In genomic region chr9:134206317-134207300, GRCh38 we compare ENCODE assay signal across 1 cellular context.
TF ChIP-seq lines count a peak whose summit lies in the region.

No MANE protein-coding gene starts in this region.

TF ChIP-seq in GM12878, 131 proteins besides CTCF, POLR2A, EP300 and RAD21:
- TF ChIP-seq, protein P1, sequence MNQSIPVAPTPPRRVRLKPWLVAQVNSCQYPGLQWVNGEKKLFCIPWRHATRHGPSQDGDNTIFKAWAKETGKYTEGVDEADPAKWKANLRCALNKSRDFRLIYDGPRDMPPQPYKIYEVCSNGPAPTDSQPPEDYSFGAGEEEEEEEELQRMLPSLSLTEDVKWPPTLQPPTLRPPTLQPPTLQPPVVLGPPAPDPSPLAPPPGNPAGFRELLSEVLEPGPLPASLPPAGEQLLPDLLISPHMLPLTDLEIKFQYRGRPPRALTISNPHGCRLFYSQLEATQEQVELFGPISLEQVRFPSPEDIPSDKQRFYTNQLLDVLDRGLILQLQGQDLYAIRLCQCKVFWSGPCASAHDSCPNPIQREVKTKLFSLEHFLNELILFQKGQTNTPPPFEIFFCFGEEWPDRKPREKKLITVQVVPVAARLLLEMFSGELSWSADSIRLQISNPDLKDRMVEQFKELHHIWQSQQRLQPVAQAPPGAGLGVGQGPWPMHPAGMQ (IDR thresholded peaks at IDR 0.05; ENCODE audit: borderline replicate concordance) = no peak
- TF ChIP-seq ZBTB4 (CRISPR knock-in tag; IDR thresholded peaks at IDR 0.05) (no peak), BHLHE40 (IDR thresholded peaks at IDR 0.05; ENCODE audit: borderline replicate concordance in 1 of 2, low read depth in 2 of 2, low read length in 1 of 2) (peak in 1 of 2 experiments; percentile 74; a peak in 2 of 4 replicates), TCF3 (IDR thresholded peaks at IDR 0.05; ENCODE audit: borderline replicate concordance, insufficient read depth, low read depth, low read length) (peak; percentile 65; the same call in 1 of the 2 replicates), EGR1 (IDR thresholded peaks at IDR 0.05; ENCODE audit: borderline replicate concordance in 1 of 2, low read depth in 2 of 2, low read length in 2 of 2) (0 out of 3 replicates have a peak, but pooled peaks of 1 of the 2 experiments have one; percentile 34), MAX (IDR thresholded peaks at IDR 0.05; ENCODE audit: low read depth, low read length) (peak; percentile 39; the same call in 1 of the 2 replicates), MEF2B (IDR thresholded peaks at IDR 0.05; ENCODE audit: partially characterized antibody, poor library complexity, severe bottlenecking) (peak; percentile 55), FOS (IDR thresholded peaks at IDR 0.05; ENCODE audit: borderline replicate concordance, extremely low read depth, insufficient read length) (no peak), YY1 (IDR thresholded peaks at IDR 0.05; ENCODE audit: low read depth, low read length) (peak; percentile 87), TCF12 (IDR thresholded peaks at IDR 0.05; ENCODE audit: low read depth, low read length) (peak; percentile 65; the same call in 1 of the 2 replicates), CHD4 (IDR thresholded peaks at IDR 0.05) (no peak), IKZF1 (conservative IDR thresholded peaks at IDR 0.05) (0 out of 2 replicates have a peak, but pooled peaks have one; percentile 31)
